15 cellular contexts compared by ENCODE assay signal in genomic region chr11:970319-970871, GRCh38. TPM values are rescaled to one million over a fixed set of nuclear protein-coding genes. Genes with fewer than 3 reads are reported as not detected.
DNase-seq lines count a peak whose midpoint lies in the region; ATAC-seq and TF ChIP-seq lines count a peak whose summit lies in the region.
"Had no signal": no experiment of that assay in that cellular context is flagged by ENCODE, and none has a peak within 500 bp of the region (broad histone marks: within the 10 kb centered on the region; RNA-seq: fewer than 3 reads in every experiment).

No MANE protein-coding gene starts in this region.

- peak; percentile 65 for DNase-seq in activated CD8-positive, alpha-beta memory T cell treated with anti-CD3 and anti-CD28 coated beads for 24 hours
- DNase-seq in activated CD8-positive, alpha-beta memory T cell treated with anti-CD3 and anti-CD28 coated beads, Interleukin-2, amount 50 U/mL, for 4 hours = no peak
- DNase-seq in T-helper 2 cell treated with Interferon-gamma antibody and Interleukin-4, amounts not matched to agents 5 μg/mL and 100 μg/mL, for 36 hours (ENCODE audit: low spot score) = no peak
- DNase-seq in cerebellar cortex (ENCODE audit: low spot score) = peak; percentile 52
- DNase-seq in stimulated activated effector memory CD8-positive, alpha-beta T cell treated with anti-CD3 and anti-CD28 coated beads, Interleukin-12 subunit alpha, Interleukin-12 subunit beta, amount 100 ng/mL, for 72 hours (ENCODE audit: low spot score in 2 of 2) = no peak
- no peak for DNase-seq in A673 (ENCODE audit: low spot score)
- DNase-seq in DMS79 (lab: John Stamatoyannopoulos, UW) = no peak
- no peak for DNase-seq in 8988T
- DNase-seq: NCI-H1694 treated with DMSO at 0.1 percent for 48 hours, NCI-H524 had no signal

- no peaks in the 10 kb centered on the region for H3K4me1 ChIP-seq in A673 (ENCODE audit: insufficient read depth, low read length, poor library complexity, severe bottlenecking)
- H3K4me1 ChIP-seq: prostate gland had no signal

- peaks cover 17% of the 10 kb centered on the region for H3K4me1 Mint-ChIP-seq in T-helper 2 cell treated with Interferon-gamma antibody and Interleukin-4, amounts not matched to agents 5 μg/mL and 100 μg/mL, for 36 hours (ENCODE audit: low read depth)
- peaks cover 41% of the 10 kb centered on the region for H3K4me1 Mint-ChIP-seq in stimulated activated effector memory CD8-positive, alpha-beta T cell treated with anti-CD3 and anti-CD28 coated beads, Interleukin-12 subunit alpha, Interleukin-12 subunit beta, amount 100 ng/mL, for 72 hours

- H3K27me3 ChIP-seq in A673 (replicated peaks; ENCODE audit: insufficient read depth, low read depth, low read length, poor library complexity) = no peaks in the 10 kb centered on the region
- H3K27me3 ChIP-seq: suprapubic skin had no signal

- no peaks in the 10 kb centered on the region for H3K9me3 ChIP-seq in A673 (ENCODE audit: low read depth, low read length, poor library complexity, severe bottlenecking)
- H3K9me3 ChIP-seq: A549, prostate gland, suprapubic skin had no signal

- H3K36me3 ChIP-seq in A673 (ENCODE audit: insufficient read depth, low read length, poor library complexity, severe bottlenecking) = peaks cover 14% of the 10 kb centered on the region

- H3K27ac Mint-ChIP-seq in T-helper 2 cell treated with Interferon-gamma antibody and Interleukin-4, amounts not matched to agents 5 μg/mL and 100 μg/mL, for 36 hours = peak overlapping the region; percentile 33
- peak overlapping the region; percentile 83 for H3K27ac Mint-ChIP-seq in stimulated activated effector memory CD8-positive, alpha-beta T cell treated with anti-CD3 and anti-CD28 coated beads, Interleukin-12 subunit alpha, Interleukin-12 subunit beta, amount 100 ng/mL, for 72 hours

- ATAC-seq in stimulated activated effector memory CD8-positive, alpha-beta T cell treated with anti-CD3 and anti-CD28 coated beads, Interleukin-12 subunit alpha, Interleukin-12 subunit beta, amount 100 ng/mL, for 72 hours = peak; percentile 61
- ATAC-seq: A549, Panc1, SK-N-SH treated with all-trans-retinoic acid at 6 μM for 48 hours had no signal

- H3K4me3 Mint-ChIP-seq in T-helper 2 cell treated with Interferon-gamma antibody and Interleukin-4, amounts not matched to agents 5 μg/mL and 100 μg/mL, for 36 hours = peak overlapping the region; percentile 49
- peak overlapping the region; percentile 7 for H3K4me3 Mint-ChIP-seq in stimulated activated effector memory CD8-positive, alpha-beta T cell treated with anti-CD3 and anti-CD28 coated beads, Interleukin-12 subunit alpha, Interleukin-12 subunit beta, amount 100 ng/mL, for 72 hours

- H3K4me3 ChIP-seq in A673 (ENCODE audit: low read depth, low read length, poor library complexity, severe bottlenecking) = no peak overlapping the region
- H3K4me3 ChIP-seq: A549, prostate gland, suprapubic skin had no signal

- H3K27ac ChIP-seq in A673 (ENCODE audit: low read depth, low read length, poor library complexity, severe bottlenecking) = no peak overlapping the region
- H3K27ac ChIP-seq: prostate gland, suprapubic skin had no signal

- H3K9me3 Mint-ChIP-seq in T-helper 2 cell treated with Interferon-gamma antibody and Interleukin-4, amounts not matched to agents 5 μg/mL and 100 μg/mL, for 36 hours = no peaks in the 10 kb centered on the region
- H3K9me3 Mint-ChIP-seq in stimulated activated effector memory CD8-positive, alpha-beta T cell treated with anti-CD3 and anti-CD28 coated beads, Interleukin-12 subunit alpha, Interleukin-12 subunit beta, amount 100 ng/mL, for 72 hours = no peaks in the 10 kb centered on the region

- CTCF ChIA-PET in A673 (lab: Charles Lee) = no interaction called here

- TF ChIP-seq CTCF in A673 (conservative IDR thresholded peaks at IDR 0.05; ENCODE audit: low read depth, low read length) = no peak

- no TSS peak for BruUV-seq in A673 (replicated peaks; lab: Mats Ljungman, UMichigan)

- H3K36me3 Mint-ChIP-seq in T-helper 2 cell treated with Interferon-gamma antibody and Interleukin-4, amounts not matched to agents 5 μg/mL and 100 μg/mL, for 36 hours (ENCODE audit: low read depth) = peaks cover 14% of the 10 kb centered on the region
- peaks cover 42% of the 10 kb centered on the region for H3K36me3 Mint-ChIP-seq in stimulated activated effector memory CD8-positive, alpha-beta T cell treated with anti-CD3 and anti-CD28 coated beads, Interleukin-12 subunit alpha, Interleukin-12 subunit beta, amount 100 ng/mL, for 72 hours

- POLR2A ChIA-PET in A673 (lab: Charles Lee; ENCODE audit: low non-redundant PET) = no interaction called here

- intact Hi-C loops in A673 (cut with micrococcal nuclease; ENCODE audit: unreplicated experiment) = loop anchor here (10.0 kb wide), 1 partner anchor 116 kb away; no protein-coding TSS in a partner anchor

- no peaks in the 10 kb centered on the region for H3K27me3 Mint-ChIP-seq in T-helper 2 cell treated with Interferon-gamma antibody and Interleukin-4, amounts not matched to agents 5 μg/mL and 100 μg/mL, for 36 hours (ENCODE audit: low read depth)

RNA-seq across cellular contexts. Expression of gene AP2A2, which starts 44.7 kb away (rescaled TPM):
- total RNA-seq in A673 (2021) = 62.0 and 68.2 TPM in 2 replicates

RNA-seq across cellular contexts. Expression of gene CHID1, which starts 59.8 kb away (rescaled TPM):
- total RNA-seq in A673 (2021) = 101 and 105 TPM in 2 replicates

Comparison
In these comparisons a context has a peak if more than half of its experiments do, and no peak if none do; other contexts are left out.
1. DNase-seq: peak in activated CD8-positive, alpha-beta memory T cell treated with anti-CD3 and anti-CD28 coated beads for 24 hours (single experiment) and cerebellar cortex (single experiment); none in activated CD8-positive, alpha-beta memory T cell treated with anti-CD3 and anti-CD28 coated beads, Interleukin-2, amount 50 U/mL, for 4 hours (single experiment), T-helper 2 cell treated with Interferon-gamma antibody and Interleukin-4, amounts not matched to agents 5 μg/mL and 100 μg/mL, for 36 hours (single experiment), stimulated activated effector memory CD8-positive, alpha-beta T cell treated with anti-CD3 and anti-CD28 coated beads, Interleukin-12 subunit alpha, Interleukin-12 subunit beta, amount 100 ng/mL, for 72 hours (0 of 2), A673 (single experiment), DMS79 (single experiment) and 8988T (single experiment).